In genomic region chr1:206930210-206930798, GRCh38 we compare ENCODE assay signal across 1 cellular context.
TF ChIP-seq lines count a peak whose summit lies in the region.

No MANE protein-coding gene starts in this region.

TF ChIP-seq in GM12878, 131 proteins besides CTCF, POLR2A, EP300 and RAD21 (continues in another document):
- peak; percentile 92 for TF ChIP-seq CHD2 (IDR thresholded peaks at IDR 0.05; ENCODE audit: borderline replicate concordance, low read depth, low read length)
- TF ChIP-seq HCFC1 (IDR thresholded peaks at IDR 0.05; ENCODE audit: low read length), result no peak
- peak; percentile 96 for TF ChIP-seq NR2F1 (conservative IDR thresholded peaks at IDR 0.05)
- TF ChIP-seq, protein P1, sequence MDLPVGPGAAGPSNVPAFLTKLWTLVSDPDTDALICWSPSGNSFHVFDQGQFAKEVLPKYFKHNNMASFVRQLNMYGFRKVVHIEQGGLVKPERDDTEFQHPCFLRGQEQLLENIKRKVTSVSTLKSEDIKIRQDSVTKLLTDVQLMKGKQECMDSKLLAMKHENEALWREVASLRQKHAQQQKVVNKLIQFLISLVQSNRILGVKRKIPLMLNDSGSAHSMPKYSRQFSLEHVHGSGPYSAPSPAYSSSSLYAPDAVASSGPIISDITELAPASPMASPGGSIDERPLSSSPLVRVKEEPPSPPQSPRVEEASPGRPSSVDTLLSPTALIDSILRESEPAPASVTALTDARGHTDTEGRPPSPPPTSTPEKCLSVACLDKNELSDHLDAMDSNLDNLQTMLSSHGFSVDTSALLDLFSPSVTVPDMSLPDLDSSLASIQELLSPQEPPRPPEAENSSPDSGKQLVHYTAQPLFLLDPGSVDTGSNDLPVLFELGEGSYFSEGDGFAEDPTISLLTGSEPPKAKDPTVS (IDR thresholded peaks at IDR 0.05; ENCODE audit: low read depth, low read length), result no peak
- no peak for TF ChIP-seq FOS (IDR thresholded peaks at IDR 0.05; ENCODE audit: borderline replicate concordance, extremely low read depth, insufficient read length)
- TF ChIP-seq RB1 (IDR thresholded peaks at IDR 0.05; ENCODE audit: borderline replicate concordance), result no peak
- TF ChIP-seq CREM (IDR thresholded peaks at IDR 0.05; ENCODE audit: low read depth), result peak; percentile 88
- TF ChIP-seq ZNF622 (IDR thresholded peaks at IDR 0.05), result no peak
- no peak; the same call in 1 of the 2 replicates for TF ChIP-seq BMI1 (IDR thresholded peaks at IDR 0.05; ENCODE audit: borderline replicate concordance)
- peak; percentile 54 for TF ChIP-seq CUX1 (IDR thresholded peaks at IDR 0.05; ENCODE audit: insufficient replicate concordance, low read depth, low read length)
- no peak; the same call in 1 of the 2 replicates for TF ChIP-seq FOXK2 (IDR thresholded peaks at IDR 0.05)
- TF ChIP-seq FOXM1 (IDR thresholded peaks at IDR 0.05; ENCODE audit: low read depth, low read length), result no peak
- no peak for TF ChIP-seq ATF3 (IDR thresholded peaks at IDR 0.05; ENCODE audit: borderline replicate concordance, extremely low read depth, low read depth, low read length)
- TF ChIP-seq NFXL1 (IDR thresholded peaks at IDR 0.05; ENCODE audit: borderline replicate concordance), result no peak
- TF ChIP-seq MYC (IDR thresholded peaks at IDR 0.05; ENCODE audit: insufficient read depth, insufficient read length, insufficient replicate concordance, low read length, severe bottlenecking), result no peak
- no peak for TF ChIP-seq NR2C2 (IDR thresholded peaks at IDR 0.05; ENCODE audit: borderline replicate concordance, control insufficient read depth, insufficient read length, low read depth)
- peak; percentile 67; the same call in 1 of the 2 replicates for TF ChIP-seq HDAC2 (IDR thresholded peaks at IDR 0.05)
- TF ChIP-seq NFYA (IDR thresholded peaks at IDR 0.05; ENCODE audit: borderline replicate concordance, low read depth, low read length), result no peak
- TF ChIP-seq TBL1XR1 (IDR thresholded peaks at IDR 0.05; ENCODE audit: low read depth, low read length), result peak; percentile 98
- no peak for TF ChIP-seq ZBTB33 (IDR thresholded peaks at IDR 0.05)
- TF ChIP-seq IKZF1 (conservative IDR thresholded peaks at IDR 0.05), result peak; percentile 93
- no peak for TF ChIP-seq NFIC (IDR thresholded peaks at IDR 0.05; ENCODE audit: low read depth, low read length)
- TF ChIP-seq MTA2 (IDR thresholded peaks at IDR 0.05; ENCODE audit: low read depth), result peak; percentile 91
- no peak for TF ChIP-seq CEBPB (IDR thresholded peaks at IDR 0.05; ENCODE audit: borderline replicate concordance in 1 of 2, low read depth in 2 of 2, low read length in 2 of 2)
- peak in 1 of 2 experiments; percentile 79; a peak in 2 of 4 replicates for TF ChIP-seq ETV6 (conservative IDR thresholded peaks at IDR 0.05 in 1 of 2, IDR thresholded peaks at IDR 0.05 in 1 of 2; ENCODE audit: borderline replicate concordance in 1 of 2, low read depth in 1 of 2)
- no peak; the same call in 1 of the 2 replicates for TF ChIP-seq SREBF2 (IDR thresholded peaks at IDR 0.05; ENCODE audit: low read length)
- TF ChIP-seq NR2C1 (IDR thresholded peaks at IDR 0.05), result peak; percentile 51
- TF ChIP-seq BACH1 (IDR thresholded peaks at IDR 0.05; ENCODE audit: borderline replicate concordance), result peak; percentile 44; the same call in 1 of the 2 replicates
- TF ChIP-seq, protein P2, sequence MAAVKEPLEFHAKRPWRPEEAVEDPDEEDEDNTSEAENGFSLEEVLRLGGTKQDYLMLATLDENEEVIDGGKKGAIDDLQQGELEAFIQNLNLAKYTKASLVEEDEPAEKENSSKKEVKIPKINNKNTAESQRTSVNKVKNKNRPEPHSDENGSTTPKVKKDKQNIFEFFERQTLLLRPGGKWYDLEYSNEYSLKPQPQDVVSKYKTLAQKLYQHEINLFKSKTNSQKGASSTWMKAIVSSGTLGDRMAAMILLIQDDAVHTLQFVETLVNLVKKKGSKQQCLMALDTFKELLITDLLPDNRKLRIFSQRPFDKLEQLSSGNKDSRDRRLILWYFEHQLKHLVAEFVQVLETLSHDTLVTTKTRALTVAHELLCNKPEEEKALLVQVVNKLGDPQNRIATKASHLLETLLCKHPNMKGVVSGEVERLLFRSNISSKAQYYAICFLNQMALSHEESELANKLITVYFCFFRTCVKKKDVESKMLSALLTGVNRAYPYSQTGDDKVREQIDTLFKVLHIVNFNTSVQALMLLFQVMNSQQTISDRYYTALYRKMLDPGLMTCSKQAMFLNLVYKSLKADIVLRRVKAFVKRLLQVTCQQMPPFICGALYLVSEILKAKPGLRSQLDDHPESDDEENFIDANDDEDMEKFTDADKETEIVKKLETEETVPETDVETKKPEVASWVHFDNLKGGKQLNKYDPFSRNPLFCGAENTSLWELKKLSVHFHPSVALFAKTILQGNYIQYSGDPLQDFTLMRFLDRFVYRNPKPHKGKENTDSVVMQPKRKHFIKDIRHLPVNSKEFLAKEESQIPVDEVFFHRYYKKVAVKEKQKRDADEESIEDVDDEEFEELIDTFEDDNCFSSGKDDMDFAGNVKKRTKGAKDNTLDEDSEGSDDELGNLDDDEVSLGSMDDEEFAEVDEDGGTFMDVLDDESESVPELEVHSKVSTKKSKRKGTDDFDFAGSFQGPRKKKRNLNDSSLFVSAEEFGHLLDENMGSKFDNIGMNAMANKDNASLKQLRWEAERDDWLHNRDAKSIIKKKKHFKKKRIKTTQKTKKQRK (IDR thresholded peaks at IDR 0.05; ENCODE audit: low read depth, low read length), result no peak
- no peak for TF ChIP-seq KDM1A (IDR thresholded peaks at IDR 0.05; ENCODE audit: borderline replicate concordance)
- TF ChIP-seq PAX5 (IDR thresholded peaks at IDR 0.05; ENCODE audit: borderline replicate concordance, low read depth, low read length), result peak; percentile 96
- no peak for TF ChIP-seq ZNF274 (IDR thresholded peaks at IDR 0.05; ENCODE audit: insufficient read depth, insufficient read length)
- peak; percentile 79; the same call in 1 of the 2 replicates for TF ChIP-seq STAT3 (IDR thresholded peaks at IDR 0.05; ENCODE audit: low read depth, low read length)
- no peak for TF ChIP-seq STAT1 (conservative IDR thresholded peaks at IDR 0.05)
- no peak for TF ChIP-seq REST (IDR thresholded peaks at IDR 0.05; ENCODE audit: low read depth, low read length)
- TF ChIP-seq SPI1 (IDR thresholded peaks at IDR 0.05; ENCODE audit: borderline replicate concordance, insufficient read depth, low read depth, low read length), result peak; percentile 70
- TF ChIP-seq, protein P3, sequence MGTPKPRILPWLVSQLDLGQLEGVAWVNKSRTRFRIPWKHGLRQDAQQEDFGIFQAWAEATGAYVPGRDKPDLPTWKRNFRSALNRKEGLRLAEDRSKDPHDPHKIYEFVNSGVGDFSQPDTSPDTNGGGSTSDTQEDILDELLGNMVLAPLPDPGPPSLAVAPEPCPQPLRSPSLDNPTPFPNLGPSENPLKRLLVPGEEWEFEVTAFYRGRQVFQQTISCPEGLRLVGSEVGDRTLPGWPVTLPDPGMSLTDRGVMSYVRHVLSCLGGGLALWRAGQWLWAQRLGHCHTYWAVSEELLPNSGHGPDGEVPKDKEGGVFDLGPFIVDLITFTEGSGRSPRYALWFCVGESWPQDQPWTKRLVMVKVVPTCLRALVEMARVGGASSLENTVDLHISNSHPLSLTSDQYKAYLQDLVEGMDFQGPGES (IDR thresholded peaks at IDR 0.05), result no peak
- TF ChIP-seq ZBED1 (IDR thresholded peaks at IDR 0.05; ENCODE audit: borderline replicate concordance), result 0 out of 2 replicates have a peak, but pooled peaks have one; percentile 95
- no peak for TF ChIP-seq JUNB (IDR thresholded peaks at IDR 0.05)
- no peak for TF ChIP-seq ZZZ3 (IDR thresholded peaks at IDR 0.05; ENCODE audit: control insufficient read depth, insufficient read length, low read depth)
- TF ChIP-seq GABPA (IDR thresholded peaks at IDR 0.05; ENCODE audit: low read depth), result no peak
- TF ChIP-seq POLR2AphosphoS2 (IDR thresholded peaks at IDR 0.05; ENCODE audit: low read depth, low read length), result 0 out of 2 replicates have a peak, but pooled peaks have one; percentile 51
- TF ChIP-seq MXI1 (IDR thresholded peaks at IDR 0.05; ENCODE audit: low read depth, low read length), result peak; percentile 55; the same call in 1 of the 2 replicates
- no peak for TF ChIP-seq EZH2 (IDR thresholded peaks at IDR 0.05; ENCODE audit: borderline replicate concordance, control insufficient read depth, low read depth, low read length)
- TF ChIP-seq RAD51 (IDR thresholded peaks at IDR 0.05), result no peak; the same call in 1 of the 2 replicates
- TF ChIP-seq SUZ12 (IDR thresholded peaks at IDR 0.05; ENCODE audit: unreplicated experiment), result no peak
- TF ChIP-seq BRCA1 (IDR thresholded peaks at IDR 0.05; ENCODE audit: low read depth, low read length), result no peak
- TF ChIP-seq, protein P4, sequence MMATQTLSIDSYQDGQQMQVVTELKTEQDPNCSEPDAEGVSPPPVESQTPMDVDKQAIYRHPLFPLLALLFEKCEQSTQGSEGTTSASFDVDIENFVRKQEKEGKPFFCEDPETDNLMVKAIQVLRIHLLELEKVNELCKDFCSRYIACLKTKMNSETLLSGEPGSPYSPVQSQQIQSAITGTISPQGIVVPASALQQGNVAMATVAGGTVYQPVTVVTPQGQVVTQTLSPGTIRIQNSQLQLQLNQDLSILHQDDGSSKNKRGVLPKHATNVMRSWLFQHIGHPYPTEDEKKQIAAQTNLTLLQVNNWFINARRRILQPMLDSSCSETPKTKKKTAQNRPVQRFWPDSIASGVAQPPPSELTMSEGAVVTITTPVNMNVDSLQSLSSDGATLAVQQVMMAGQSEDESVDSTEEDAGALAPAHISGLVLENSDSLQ (IDR thresholded peaks at IDR 0.05), result no peak; the same call in 1 of the 2 replicates
- TF ChIP-seq SRF (IDR thresholded peaks at IDR 0.05; ENCODE audit: low read depth in 2 of 2, low read length in 2 of 2), result no peak
